14 cellular contexts compared by ENCODE assay signal in genomic region chr20:17844133-17844429, GRCh38.
DNase-seq lines count a peak whose midpoint lies in the region; ATAC-seq and TF ChIP-seq lines count a peak whose summit lies in the region.
"Had no signal": no experiment of that assay in that cellular context is flagged by ENCODE, and none has a peak within 500 bp of the region (broad histone marks: within the 10 kb centered on the region; RNA-seq: fewer than 3 reads in every experiment).

No MANE protein-coding gene starts in this region.

- H3K27me3 Mint-ChIP-seq in T-helper 1 cell treated with Interleukin-12 subunit alpha and Interleukin-12 subunit beta and Interleukin-4 antibody, amounts not matched to agents 30 μg/mL and 1 μg/mL, for 36 hours (ENCODE audit: low read depth) = peaks cover 7% of the 10 kb centered on the region
- no peaks in the 10 kb centered on the region for H3K27me3 Mint-ChIP-seq in stimulated activated naive B cell treated with anti-CD40 and anti-IgM and Interleukin-4, amounts not matched to agents 10 μg/mL and 1 μg/mL and 100 μg/mL, for 72 hours
- H3K27me3 Mint-ChIP-seq in activated T-cell treated with anti-CD3 and anti-CD28 coated beads, Interleukin-2, amount 50 U/mL, for 4 hours (ENCODE audit: low read depth) = no peaks in the 10 kb centered on the region
- H3K27me3 Mint-ChIP-seq: activated CD4-positive, alpha-beta T cell treated with anti-CD3 and anti-CD28 coated beads for 36 hours; dendritic cell treated with granulocyte-macrophage colony-stimulating factor and Interleukin-4, amounts not matched to agents 40 ng/mL and 50 ng/mL, for 4 days had no signal

- peaks cover 4% of the 10 kb centered on the region for H3K9me3 Mint-ChIP-seq in T-helper 1 cell treated with Interleukin-12 subunit alpha and Interleukin-12 subunit beta and Interleukin-4 antibody, amounts not matched to agents 30 μg/mL and 1 μg/mL, for 36 hours
- H3K9me3 Mint-ChIP-seq in stimulated activated naive B cell treated with anti-CD40 and anti-IgM and Interleukin-4, amounts not matched to agents 10 μg/mL and 1 μg/mL and 100 μg/mL, for 72 hours = peaks cover 0 to 3% of the 10 kb centered on the region in 2 donors
- no peaks in the 10 kb centered on the region for H3K9me3 Mint-ChIP-seq in activated T-cell treated with anti-CD3 and anti-CD28 coated beads, Interleukin-2, amount 50 U/mL, for 4 hours
- H3K9me3 Mint-ChIP-seq: dendritic cell treated with granulocyte-macrophage colony-stimulating factor and Interleukin-4, amounts not matched to agents 40 ng/mL and 50 ng/mL, for 4 days had no signal

- no peaks in the 10 kb centered on the region for H3K27me3 ChIP-seq in SK-N-SH (ENCODE audit: insufficient read depth)
- no peaks in the 10 kb centered on the region for H3K27me3 ChIP-seq in fibroblast of lung (ENCODE audit: control insufficient read depth, insufficient read depth, low read length)
- H3K27me3 ChIP-seq in Karpas-422 (ENCODE audit: low read length) = no peaks in the 10 kb centered on the region
- H3K27me3 ChIP-seq: suprapubic skin had no signal

- H3K36me3 Mint-ChIP-seq in T-helper 1 cell treated with Interleukin-12 subunit alpha and Interleukin-12 subunit beta and Interleukin-4 antibody, amounts not matched to agents 30 μg/mL and 1 μg/mL, for 36 hours (ENCODE audit: low read depth) = no peaks in the 10 kb centered on the region
- peaks cover 4 to 7% of the 10 kb centered on the region in 2 donors for H3K36me3 Mint-ChIP-seq in stimulated activated naive B cell treated with anti-CD40 and anti-IgM and Interleukin-4, amounts not matched to agents 10 μg/mL and 1 μg/mL and 100 μg/mL, for 72 hours
- H3K36me3 Mint-ChIP-seq in activated T-cell treated with anti-CD3 and anti-CD28 coated beads, Interleukin-2, amount 50 U/mL, for 4 hours (ENCODE audit: insufficient read depth) = no peaks in the 10 kb centered on the region

- H3K4me1 ChIP-seq in SK-N-SH (ENCODE audit: control insufficient read depth in 1 of 2, insufficient read depth in 2 of 2, low read depth in 1 of 2, low read length in 1 of 2) (peaks cover 0 to 9% of the 10 kb centered on the region in 2 experiments; a peak in 1 of 4 replicates), fibroblast of lung (ENCODE audit: control insufficient read depth, extremely low read depth, insufficient read depth, low read length) (peaks cover 28% of the 10 kb centered on the region), Karpas-422 (ENCODE audit: low read length) (peaks cover 7% of the 10 kb centered on the region)

- TF ChIP-seq RAD21 in SK-N-SH (IDR thresholded peaks at IDR 0.05; ENCODE audit: low read length) = no peak

- TF ChIP-seq CTCF in SK-N-SH (IDR thresholded peaks at IDR 0.05) (no peak), fibroblast of lung (conservative IDR thresholded peaks at IDR 0.05 in 1 of 2, IDR thresholded peaks at IDR 0.05 in 1 of 2; ENCODE audit: low read depth in 1 of 2, low read length in 2 of 2) (no peak)

- no peak for TF ChIP-seq EP300 in SK-N-SH (IDR thresholded peaks at IDR 0.05; ENCODE audit: borderline replicate concordance in 1 of 2, low read depth in 1 of 2, low read length in 1 of 2)

- H2AFZ ChIP-seq in SK-N-SH (ENCODE audit: low read depth) = no peak overlapping the region
- no peak overlapping the region for H2AFZ ChIP-seq in fibroblast of lung (ENCODE audit: low read length)
- no peak overlapping the region for H2AFZ ChIP-seq in Karpas-422 (ENCODE audit: low read length)

- CTCF ChIA-PET in SK-N-SH (lab: Yijun Ruan, JAX) = no interaction called here

- peak overlapping the region; percentile 64 for H3K27ac Mint-ChIP-seq in T-helper 1 cell treated with Interleukin-12 subunit alpha and Interleukin-12 subunit beta and Interleukin-4 antibody, amounts not matched to agents 30 μg/mL and 1 μg/mL, for 36 hours
- H3K27ac Mint-ChIP-seq in stimulated activated naive B cell treated with anti-CD40 and anti-IgM and Interleukin-4, amounts not matched to agents 10 μg/mL and 1 μg/mL and 100 μg/mL, for 72 hours = peak overlapping the region; percentile 53
- H3K27ac Mint-ChIP-seq: dendritic cell treated with granulocyte-macrophage colony-stimulating factor and Interleukin-4, amounts not matched to agents 40 ng/mL and 50 ng/mL, for 4 days had no signal

- H3K27ac ChIP-seq in SK-N-SH (ENCODE audit: low read depth in 2 of 2, low read length in 1 of 2) (peak overlapping the region in 1 of 2 experiments; percentile 90; a peak in 2 of 4 replicates), fibroblast of lung (ENCODE audit: insufficient read depth, low read length) (peak overlapping the region; percentile 92), Karpas-422 (ENCODE audit: low read length) (no peak overlapping the region)
- H3K27ac ChIP-seq: 22Rv1, suprapubic skin had no signal

- H3K4me2 ChIP-seq in SK-N-SH (peak overlapping the region; percentile 46), fibroblast of lung (ENCODE audit: extremely low read depth, insufficient read depth, low read length) (no peak overlapping the region), Karpas-422 (ENCODE audit: low read depth, low read length, poor library complexity, severe bottlenecking) (no peak overlapping the region)

- no peak for ATAC-seq in stimulated activated naive B cell treated with anti-CD40 and anti-IgM and Interleukin-4, amounts not matched to agents 10 μg/mL and 1 μg/mL and 100 μg/mL, for 72 hours (replicated peaks)
- no peak for ATAC-seq in activated T-cell treated with anti-CD3 and anti-CD28 coated beads, Interleukin-2, amount 50 U/mL, for 4 hours

- DNase-seq in T-helper 1 cell = no peak
- DNase-seq in SK-N-SH = no peak
- no peak for DNase-seq in fibroblast of lung (ENCODE audit: low read depth in 2 of 2)
- no peak for DNase-seq in stimulated activated naive B cell treated with anti-CD40 and anti-IgM and Interleukin-4, amounts not matched to agents 10 μg/mL and 1 μg/mL and 100 μg/mL, for 72 hours
- DNase-seq in activated T-cell treated with anti-CD3 and anti-CD28 coated beads, Interleukin-2, amount 50 U/mL, for 4 hours = no peak
- no peak for DNase-seq in Karpas-422
- no peak for DNase-seq in DMS153 (lab: John Stamatoyannopoulos, UW)
- DNase-seq: NCI-H526, occipital lobe had no signal

- peak overlapping the region; percentile 21 for H3K4me3 Mint-ChIP-seq in T-helper 1 cell treated with Interleukin-12 subunit alpha and Interleukin-12 subunit beta and Interleukin-4 antibody, amounts not matched to agents 30 μg/mL and 1 μg/mL, for 36 hours
- H3K4me3 Mint-ChIP-seq in stimulated activated naive B cell treated with anti-CD40 and anti-IgM and Interleukin-4, amounts not matched to agents 10 μg/mL and 1 μg/mL and 100 μg/mL, for 72 hours = no peak overlapping the region
- no peak overlapping the region for H3K4me3 Mint-ChIP-seq in activated T-cell treated with anti-CD3 and anti-CD28 coated beads, Interleukin-2, amount 50 U/mL, for 4 hours
- H3K4me3 Mint-ChIP-seq: activated CD4-positive, alpha-beta T cell treated with anti-CD3 and anti-CD28 coated beads for 36 hours; dendritic cell treated with granulocyte-macrophage colony-stimulating factor and Interleukin-4, amounts not matched to agents 40 ng/mL and 50 ng/mL, for 4 days had no signal

- H4K20me1 ChIP-seq in SK-N-SH (ENCODE audit: insufficient read depth) (no peaks in the 10 kb centered on the region), fibroblast of lung (ENCODE audit: control insufficient read depth, extremely low read depth, insufficient read depth, low read length) (no peaks in the 10 kb centered on the region), Karpas-422 (ENCODE audit: insufficient read depth, low read depth, low read length) (no peaks in the 10 kb centered on the region)

- H3K9ac ChIP-seq in SK-N-SH (no peak overlapping the region), fibroblast of lung (ENCODE audit: insufficient read depth, low read length) (no peak overlapping the region), Karpas-422 (ENCODE audit: low read length) (no peak overlapping the region)

- 100% methylated on average over 1 of the region's 1 CpG for WGBS in SK-N-SH (ENCODE audit: low lambda C conversion rate)

- peaks cover 17% of the 10 kb centered on the region for H3F3A ChIP-seq in SK-N-SH (replicated peaks; ENCODE audit: insufficient read depth)

- H3K9me3 ChIP-seq in SK-N-SH (no peaks in the 10 kb centered on the region; the same call in 1 of the 2 replicates), fibroblast of lung (ENCODE audit: control insufficient read depth, insufficient read depth, low read depth, low read length) (no peaks in the 10 kb centered on the region), Karpas-422 (ENCODE audit: low read length) (no peaks in the 10 kb centered on the region)
- H3K9me3 ChIP-seq: suprapubic skin had no signal

- H3K79me2 ChIP-seq in SK-N-SH (ENCODE audit: insufficient read depth) (no peaks in the 10 kb centered on the region), fibroblast of lung (ENCODE audit: control insufficient read depth, insufficient read depth, low read length) (no peaks in the 10 kb centered on the region), Karpas-422 (ENCODE audit: low read length) (no peaks in the 10 kb centered on the region)

- H3K9me2 ChIP-seq in SK-N-SH (no peaks in the 10 kb centered on the region), Karpas-422 (replicated peaks; ENCODE audit: insufficient read depth, low read length) (no peaks in the 10 kb centered on the region)

- POLR2A ChIA-PET in SK-N-SH (lab: Yijun Ruan, JAX) = no interaction called here

- H3K4me3 ChIP-seq in SK-N-SH (ENCODE audit: low read depth in 2 of 2, low read length in 1 of 2) (no peak overlapping the region), fibroblast of lung (replicated peaks in 1 of 4; ENCODE audit: control extremely low read depth in 1 of 4, insufficient read depth in 1 of 4, low read depth in 3 of 4, low read length in 4 of 4) (no peak overlapping the region), Karpas-422 (ENCODE audit: low read length) (no peak overlapping the region)
- H3K4me3 ChIP-seq: suprapubic skin had no signal

- no peaks in the 10 kb centered on the region for H3K36me3 ChIP-seq in SK-N-SH (replicated peaks in 1 of 2; ENCODE audit: control insufficient read depth in 1 of 2, insufficient read depth in 2 of 2, low read length in 1 of 2)
- H3K36me3 ChIP-seq in fibroblast of lung (ENCODE audit: control insufficient read depth, insufficient read depth, low read length) = no peaks in the 10 kb centered on the region
- H3K36me3 ChIP-seq in Karpas-422 (ENCODE audit: insufficient read depth, low read length) = no peaks in the 10 kb centered on the region
- H3K36me3 ChIP-seq: suprapubic skin had no signal

- peaks cover 36% of the 10 kb centered on the region for H3K4me1 Mint-ChIP-seq in T-helper 1 cell treated with Interleukin-12 subunit alpha and Interleukin-12 subunit beta and Interleukin-4 antibody, amounts not matched to agents 30 μg/mL and 1 μg/mL, for 36 hours (ENCODE audit: low read depth)
- peaks cover 52 to 82% of the 10 kb centered on the region in 2 donors for H3K4me1 Mint-ChIP-seq in stimulated activated naive B cell treated with anti-CD40 and anti-IgM and Interleukin-4, amounts not matched to agents 10 μg/mL and 1 μg/mL and 100 μg/mL, for 72 hours
- peaks cover 40% of the 10 kb centered on the region for H3K4me1 Mint-ChIP-seq in activated T-cell treated with anti-CD3 and anti-CD28 coated beads, Interleukin-2, amount 50 U/mL, for 4 hours (ENCODE audit: low read depth)
